16 cellular contexts compared by ENCODE assay signal in genomic region chr18:31687529-31687928, GRCh38. TPM values are rescaled to one million over a fixed set of nuclear protein-coding genes. Genes with fewer than 3 reads are reported as not detected.
DNase-seq lines count a peak whose midpoint lies in the region; ATAC-seq, FAIRE-seq and TF ChIP-seq lines count a peak whose summit lies in the region.
"Had no signal": no experiment of that assay in that cellular context is flagged by ENCODE, and none has a peak within 500 bp of the region (broad histone marks: within the 10 kb centered on the region; RNA-seq: fewer than 3 reads in every experiment).

No MANE protein-coding gene starts in this region.

- no peaks in the 10 kb centered on the region for H3K4me1 ChIP-seq in GM23248 (ENCODE audit: insufficient read depth)
- peaks cover 24% of the 10 kb centered on the region for H3K4me1 ChIP-seq in OCI-LY3 (ENCODE audit: low read length)
- peaks cover 21% of the 10 kb centered on the region for H3K4me1 ChIP-seq in parathyroid adenoma

- H3K9me3 ChIP-seq in GM23248 (ENCODE audit: low read depth) (no peaks in the 10 kb centered on the region), OCI-LY3 (ENCODE audit: insufficient read depth, low read length) (no peaks in the 10 kb centered on the region), parathyroid adenoma (ENCODE audit: control insufficient read depth, low read length) (no peaks in the 10 kb centered on the region)
- H3K9me3 ChIP-seq: BLaER1 treated with 17β-estradiol and CSF1 and Interleukin-3, amounts not matched to agents 10 nM and 100 nM had no signal

- H3K36me3 ChIP-seq in GM23248 (ENCODE audit: low read depth) (no peaks in the 10 kb centered on the region), OCI-LY3 (replicated peaks; ENCODE audit: low read depth, low read length) (no peaks in the 10 kb centered on the region), parathyroid adenoma (ENCODE audit: control insufficient read depth, insufficient read depth, low read length) (no peaks in the 10 kb centered on the region)
- H3K36me3 ChIP-seq: BLaER1 treated with 17β-estradiol and CSF1 and Interleukin-3, amounts not matched to agents 10 nM and 100 nM had no signal

- no peak overlapping the region for H3K4me2 ChIP-seq in GM23248 (ENCODE audit: unreplicated experiment)
- no peak overlapping the region for H3K4me2 ChIP-seq in OCI-LY3 (ENCODE audit: low read length)
- H3K4me2 ChIP-seq in parathyroid adenoma (ENCODE audit: low read length): no peak overlapping the region

- CTCF ChIA-PET in activated CD4-positive, alpha-beta memory T cell treated with anti-CD3 and anti-CD28 coated beads for 36 hours (lab: Charles Lee): interaction anchor here (1.6 kb wide), 1 partner anchor 37 kb away, joined by 3 read pairs; no protein-coding TSS in a partner anchor

- DNase-seq in GM23248: peak; percentile 9
- no peak for DNase-seq in foreskin melanocyte
- DNase-seq in activated CD4-positive, alpha-beta memory T cell treated with anti-CD3 and anti-CD28 coated beads for 36 hours: no peak
- DNase-seq: activated CD4-positive, alpha-beta T cell treated with anti-CD3 and anti-CD28 coated beads for 48 hours; activated naive CD4-positive, alpha-beta T cell treated with anti-CD3 and anti-CD28 coated beads, Interleukin-2, amount 10 ng/mL, durations not matched to agents 7 days and 5 days; effector memory CD4-positive, alpha-beta T cell; EL; NCI-H1930; NCI-H526 had no signal

- POLR2A ChIA-PET in activated CD4-positive, alpha-beta memory T cell treated with anti-CD3 and anti-CD28 coated beads for 36 hours (lab: Charles Lee): no interaction called here

- intact Hi-C loops in activated CD4-positive, alpha-beta memory T cell treated with anti-CD3 and anti-CD28 coated beads for 36 hours (cut with micrococcal nuclease): loop anchor here (10.0 kb wide), 2 partner anchors 193 to 407 kb away; partner anchors contain the start of genes DSG2 and RNF138

- in situ Hi-C loops in GM23248 (cut with MboI): no loop called here

- H3K27ac ChIP-seq in GM23248 (no peak overlapping the region), OCI-LY3 (ENCODE audit: low read length) (no peak overlapping the region), parathyroid adenoma (peak overlapping the region; percentile 0)
- H3K27ac ChIP-seq: BLaER1 treated with 17β-estradiol and CSF1 and Interleukin-3, amounts not matched to agents 10 nM and 100 nM had no signal

- H3F3A ChIP-seq in GM23248 (ENCODE audit: insufficient read depth): no peaks in the 10 kb centered on the region

- H3K9me3 Mint-ChIP-seq in activated CD4-positive, alpha-beta memory T cell treated with anti-CD3 and anti-CD28 coated beads for 36 hours: no peaks in the 10 kb centered on the region
- H3K9me3 Mint-ChIP-seq: activated naive CD4-positive, alpha-beta T cell treated with anti-CD3 and anti-CD28 coated beads, Interleukin-2, amount 10 ng/mL, durations not matched to agents 7 days and 5 days; brain had no signal

- peaks cover 26% of the 10 kb centered on the region for H3K27me3 Mint-ChIP-seq in activated CD4-positive, alpha-beta memory T cell treated with anti-CD3 and anti-CD28 coated beads for 36 hours

- H3K4me3 Mint-ChIP-seq in activated CD4-positive, alpha-beta memory T cell treated with anti-CD3 and anti-CD28 coated beads for 36 hours: no peak overlapping the region
- H3K4me3 Mint-ChIP-seq: activated naive CD4-positive, alpha-beta T cell treated with anti-CD3 and anti-CD28 coated beads, Interleukin-2, amount 10 ng/mL, durations not matched to agents 7 days and 5 days had no signal

- no peak overlapping the region for H2AFZ ChIP-seq in GM23248
- H2AFZ ChIP-seq in OCI-LY3 (ENCODE audit: low read depth, low read length): no peak overlapping the region
- no peak overlapping the region for H2AFZ ChIP-seq in parathyroid adenoma

- TF ChIP-seq CTCF in OCI-LY3 (IDR thresholded peaks at IDR 0.05; ENCODE audit: low read depth, low read length) (peak; percentile 18; the same call in 1 of the 2 replicates), parathyroid adenoma (IDR thresholded peaks at IDR 0.05) (peak; percentile 18)

- no peaks in the 10 kb centered on the region for H4K20me1 ChIP-seq in GM23248 (ENCODE audit: insufficient read depth)
- H4K20me1 ChIP-seq in OCI-LY3 (ENCODE audit: insufficient read depth, low read length): no peaks in the 10 kb centered on the region

- H3K36me3 Mint-ChIP-seq in activated CD4-positive, alpha-beta memory T cell treated with anti-CD3 and anti-CD28 coated beads for 36 hours: no peaks in the 10 kb centered on the region
- H3K36me3 Mint-ChIP-seq: activated naive CD4-positive, alpha-beta T cell treated with anti-CD3 and anti-CD28 coated beads, Interleukin-2, amount 10 ng/mL, durations not matched to agents 7 days and 5 days; brain had no signal

- no peak overlapping the region for H3K4me3 ChIP-seq in GM23248
- H3K4me3 ChIP-seq in OCI-LY3 (ENCODE audit: low read length): no peak overlapping the region
- H3K4me3 ChIP-seq in parathyroid adenoma (ENCODE audit: low read depth, low read length): no peak overlapping the region
- H3K4me3 ChIP-seq: BLaER1 treated with 17β-estradiol and CSF1 and Interleukin-3, amounts not matched to agents 10 nM and 100 nM had no signal

- H3K27me3 ChIP-seq in GM23248 (replicated peaks; ENCODE audit: insufficient read depth) (no peaks in the 10 kb centered on the region; the same call in 1 of the 2 replicates), OCI-LY3 (ENCODE audit: low read depth, low read length) (no peaks in the 10 kb centered on the region), parathyroid adenoma (ENCODE audit: control insufficient read depth, insufficient read depth, low read length) (no peaks in the 10 kb centered on the region)

- H3K27ac Mint-ChIP-seq in activated CD4-positive, alpha-beta memory T cell treated with anti-CD3 and anti-CD28 coated beads for 36 hours: no peak overlapping the region
- H3K27ac Mint-ChIP-seq: activated naive CD4-positive, alpha-beta T cell treated with anti-CD3 and anti-CD28 coated beads, Interleukin-2, amount 10 ng/mL, durations not matched to agents 7 days and 5 days had no signal

- no peak for ATAC-seq in GM18870 (IDR thresholded peaks at IDR 0.05; ENCODE audit: unreplicated experiment)

- H3K9me2 ChIP-seq in GM23248 (ENCODE audit: insufficient read depth): no peaks in the 10 kb centered on the region

- H3K4me1 Mint-ChIP-seq in activated CD4-positive, alpha-beta memory T cell treated with anti-CD3 and anti-CD28 coated beads for 36 hours (ENCODE audit: low read depth): peaks cover 21% of the 10 kb centered on the region

- FAIRE-seq in endometrium (lab: Jason Lieb, UNC): peak; percentile 81

- no peaks in the 10 kb centered on the region for H3K79me2 ChIP-seq in GM23248 (ENCODE audit: insufficient read depth)
- H3K79me2 ChIP-seq in OCI-LY3 (ENCODE audit: low read length): no peaks in the 10 kb centered on the region
- peaks cover 3% of the 10 kb centered on the region for H3K79me2 ChIP-seq in parathyroid adenoma

- WGBS in GM23248 (ENCODE audit: low coverage in 1 of 2, low lambda C conversion rate in 2 of 2, missing lambda C conversion rate in 2 of 2), 2 experiments: 33 to 50% methylated on average over 1 of the region's 1 CpG

- H3K9ac ChIP-seq in GM23248 (no peak overlapping the region), OCI-LY3 (ENCODE audit: low read length) (no peak overlapping the region), parathyroid adenoma (no peak overlapping the region)
- H3K9ac ChIP-seq: BLaER1 treated with 17β-estradiol and CSF1 and Interleukin-3, amounts not matched to agents 10 nM and 100 nM had no signal

RNA-seq across cellular contexts. Expression of gene B4GALT6, which starts 3.1 kb away (rescaled TPM):
- 2.4 and 2.8 TPM in 2 replicates for total RNA-seq in GM23248 (2014; rRNA removed; shearing (Covaris generic))
- 1.2 and 1.3 TPM in 2 replicates for polyA plus RNA-seq in GM23248 (2016; fragmentation: Nextera tagmentation; extraction: Ambion mirVana)
- total RNA-seq in activated CD4-positive, alpha-beta memory T cell treated with anti-CD3 and anti-CD28 coated beads for 36 hours: 1 to 10 TPM; 2.6 to 3.3 TPM
- total RNA-seq: LHCN-M2 had no signal
